ENCODE assay signal across 11 cellular contexts in the genomic region with DNA sequence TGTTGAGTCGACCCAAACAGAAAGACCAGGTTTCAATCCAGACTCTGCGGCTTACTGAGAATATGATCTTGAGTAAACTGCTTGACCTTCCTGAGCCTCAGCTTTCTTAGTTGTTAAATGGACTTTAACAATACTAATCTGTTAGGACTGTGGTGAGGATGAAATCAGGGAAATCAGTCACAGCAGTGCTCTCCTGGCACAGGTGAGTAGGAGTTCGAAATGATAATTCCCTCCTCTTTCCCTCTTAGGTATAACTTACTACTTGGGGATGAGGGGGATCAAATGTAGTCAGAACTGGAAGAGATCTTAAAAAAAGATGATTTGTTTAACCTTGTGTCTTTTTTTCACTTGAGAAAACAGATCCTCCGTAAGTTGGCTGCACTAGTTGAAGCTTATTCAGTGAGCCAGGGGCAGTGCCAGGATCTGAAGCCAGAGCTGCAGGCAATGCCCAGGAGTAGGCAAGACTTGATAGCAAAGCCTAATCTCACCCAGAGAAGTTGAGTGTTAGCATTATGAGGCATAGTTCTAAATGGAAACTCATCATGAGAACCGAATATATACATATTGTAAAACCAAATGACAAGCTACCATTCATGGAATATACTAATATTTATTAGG. TPM values are rescaled to one million over a fixed set of nuclear protein-coding genes. Genes with fewer than 3 reads are reported as not detected.
A peak's percentile ranks its signal among the peaks of the same experiment; 100 is the strongest.
DNase-seq lines count a peak whose midpoint lies in the region; ATAC-seq and TF ChIP-seq lines count a peak whose summit lies in the region.
"Had no signal": no experiment of that assay in that cellular context is flagged by ENCODE, and none has a peak within 500 bp of the region (broad histone marks: within the 10 kb centered on the region; RNA-seq: fewer than 3 reads in every experiment).

No MANE protein-coding gene starts in this region.

- CTCF ChIA-PET in MCF 10A (lab: Yijun Ruan, JAX), result interaction anchor here (0.6 kb wide), 1 partner anchor 259 kb away, joined by 3 read pairs; no protein-coding TSS in a partner anchor

- no TSS peak for BruUV-seq in MCF 10A (replicated peaks; lab: Mats Ljungman, UMichigan)

- H3K27ac Mint-ChIP-seq in MCF 10A (ENCODE audit: low read depth, unreplicated experiment) (no peak overlapping the region), osteocyte (ENCODE audit: unreplicated experiment) (no peak overlapping the region), immature natural killer cell (no peak overlapping the region)
- H3K27ac Mint-ChIP-seq: activated naive CD8-positive, alpha-beta T cell treated with anti-CD3 and anti-CD28 coated beads, Interleukin-2, amount 50 U/mL, for 24 hours; T-helper 1 cell treated with Interleukin-12 subunit alpha and Interleukin-12 subunit beta and Interleukin-4 antibody, amounts not matched to agents 30 μg/mL and 1 μg/mL, for 36 hours had no signal

- ATAC-seq in aorta (ENCODE audit: low FRiP score) (no peak), HG02973 (IDR thresholded peaks at IDR 0.05; ENCODE audit: unreplicated experiment) (no peak), GM21515 (IDR thresholded peaks at IDR 0.05; ENCODE audit: unreplicated experiment) (no peak)
- ATAC-seq: activated naive CD8-positive, alpha-beta T cell treated with anti-CD3 and anti-CD28 coated beads, Interleukin-2, amount 50 U/mL, for 24 hours had no signal

- H3K4me3 Mint-ChIP-seq in MCF 10A (ENCODE audit: unreplicated experiment) (no peak overlapping the region), osteocyte (ENCODE audit: unreplicated experiment) (peak overlapping the region; percentile 95), immature natural killer cell (no peak overlapping the region)
- H3K4me3 Mint-ChIP-seq: activated naive CD8-positive, alpha-beta T cell treated with anti-CD3 and anti-CD28 coated beads, Interleukin-2, amount 50 U/mL, for 24 hours; T-helper 1 cell treated with Interleukin-12 subunit alpha and Interleukin-12 subunit beta and Interleukin-4 antibody, amounts not matched to agents 30 μg/mL and 1 μg/mL, for 36 hours had no signal

- TF ChIP-seq CTCF in breast epithelium (IDR thresholded peaks at IDR 0.05), result no peak
- TF ChIP-seq CTCF in MCF 10A (IDR thresholded peaks at IDR 0.05; ENCODE audit: unreplicated experiment), result no peak
- TF ChIP-seq CTCF in osteocyte (IDR thresholded peaks at IDR 0.05), result no peak

- H3K4me1 ChIP-seq in breast epithelium, result peaks cover 0 to 6% of the 10 kb centered on the region in 2 donors
- H3K4me1 ChIP-seq in aorta (ENCODE audit: control insufficient read depth in 1 of 2, insufficient read depth in 2 of 2, low read length in 2 of 2), result peaks cover 0 to 3% of the 10 kb centered on the region in 2 donors

- no peak overlapping the region for H3K27ac ChIP-seq in breast epithelium
- H3K27ac ChIP-seq in aorta (ENCODE audit: low read depth in 1 of 2, low read length in 2 of 2), result no peak overlapping the region

- H3K9me3 Mint-ChIP-seq in MCF 10A (ENCODE audit: unreplicated experiment) (no peaks in the 10 kb centered on the region), osteocyte (ENCODE audit: unreplicated experiment) (no peaks in the 10 kb centered on the region), immature natural killer cell (peaks cover 0 to 50% (median 19%) of the 10 kb centered on the region in 6 donors)
- H3K9me3 Mint-ChIP-seq: activated naive CD8-positive, alpha-beta T cell treated with anti-CD3 and anti-CD28 coated beads, Interleukin-2, amount 50 U/mL, for 24 hours; T-helper 1 cell treated with Interleukin-12 subunit alpha and Interleukin-12 subunit beta and Interleukin-4 antibody, amounts not matched to agents 30 μg/mL and 1 μg/mL, for 36 hours had no signal

- H3K27me3 Mint-ChIP-seq in MCF 10A (ENCODE audit: insufficient read depth, unreplicated experiment), result peaks cover 87% of the 10 kb centered on the region
- no peaks in the 10 kb centered on the region for H3K27me3 Mint-ChIP-seq in osteocyte (ENCODE audit: unreplicated experiment)
- peaks cover 1 to 3% (median 2%) of the 10 kb centered on the region in 3 donors for H3K27me3 Mint-ChIP-seq in immature natural killer cell (ENCODE audit: low read depth in 3 of 3)

- POLR2A ChIA-PET in MCF 10A (lab: Yijun Ruan, JAX), result no interaction called here

- H3K27me3 ChIP-seq in breast epithelium (no peaks in the 10 kb centered on the region), aorta (ENCODE audit: control insufficient read depth in 1 of 2, insufficient read depth in 2 of 2, low read length in 1 of 2) (no peaks in the 10 kb centered on the region)

- WGBS in aorta, 2 donors, result 53 to 54% methylated on average over 5 of the region's 5 CpGs

- H3K36me3 Mint-ChIP-seq in MCF 10A (ENCODE audit: insufficient read depth, unreplicated experiment) (no peaks in the 10 kb centered on the region), osteocyte (ENCODE audit: unreplicated experiment) (peaks cover 18% of the 10 kb centered on the region), immature natural killer cell (peaks cover 0 to 4% (median 3%) of the 10 kb centered on the region in 3 donors)

- intact Hi-C loops in breast epithelium (cut with DNase I; ENCODE audit: low total_unique reads), result no loop called here
- intact Hi-C loops in MCF 10A (cut with micrococcal nuclease), result no loop called here
- intact Hi-C loops in head of caudate nucleus (cut with DNase I), result no loop called here
- intact Hi-C loops in aorta (cut with DNase I), result loop anchor here in 1 of 2 donors (5.0 kb wide), 1 partner anchor 48 kb away; no protein-coding TSS in a partner anchor

- no peaks in the 10 kb centered on the region for H3K36me3 ChIP-seq in breast epithelium
- H3K36me3 ChIP-seq in aorta (ENCODE audit: control insufficient read depth in 1 of 2, insufficient read depth in 2 of 2, low read length in 1 of 2), result no peaks in the 10 kb centered on the region

- DNase-seq in breast epithelium (ENCODE audit: low spot score in 2 of 2), result no peak
- DNase-seq in MCF 10A (ENCODE audit: unreplicated experiment), result no peak
- peak in 29 of 42 donors; percentile 1 to 62 (median 21) for DNase-seq in head of caudate nucleus
- no peak for DNase-seq in osteocyte (ENCODE audit: extremely low spot score, unreplicated experiment)
- DNase-seq in aorta, result no peak
- DNase-seq in immature natural killer cell, result no peak
- DNase-seq: 8988T; activated naive CD8-positive, alpha-beta T cell treated with anti-CD3 and anti-CD28 coated beads, Interleukin-2, amount 50 U/mL, for 24 hours had no signal

- H3K4me1 Mint-ChIP-seq in MCF 10A (ENCODE audit: insufficient read depth, unreplicated experiment) (peaks cover 6% of the 10 kb centered on the region), osteocyte (ENCODE audit: unreplicated experiment) (peaks cover 24% of the 10 kb centered on the region), immature natural killer cell (peaks cover 0 to 5% of the 10 kb centered on the region in 2 donors)

- TF ChIP-seq POLR2A in breast epithelium (IDR thresholded peaks at IDR 0.05), result no peak

- peak overlapping the region; percentile 64 to 77 (median 72) for H3K4me3 ChIP-seq in breast epithelium
- peak overlapping the region; percentile 46 to 85 for H3K4me3 ChIP-seq in aorta (ENCODE audit: low read length in 2 of 2)

- H3K9me3 ChIP-seq in breast epithelium (no peaks in the 10 kb centered on the region), aorta (ENCODE audit: control insufficient read depth, low read length) (no peaks in the 10 kb centered on the region)

RNA-seq across cellular contexts. Expression of gene MAGI2, which starts 1.8 kb away (rescaled TPM):
- total RNA-seq in breast epithelium (10 to 100 TPM in 2 of 3 donors, 1 to 10 TPM in 1; 9.8 to 22.7 (median 20.2) TPM), MCF 10A (2022) (0.07 and 0.20 TPM in 2 replicates), osteocyte (10.7 TPM in 2 replicates), aorta (10 to 100 TPM; 17.9 to 25.5 TPM)
- polyA plus RNA-seq in aorta (1 to 10 TPM; 3.7 to 5.3 TPM), immature natural killer cell (not detected)

Comparison
In these comparisons a context has a peak if more than half of its experiments do, and no peak if none do; other contexts are left out.
1. DNase-seq: peak in head of caudate nucleus (29 of 42); none in breast epithelium (0 of 2), MCF 10A (single experiment), osteocyte (single experiment), aorta (0 of 2) and immature natural killer cell (0 of 3).